14 cellular contexts compared by ENCODE assay signal in genomic region chr3:25904248-25904647, GRCh38.
DNase-seq lines count a peak whose midpoint lies in the region; ATAC-seq, FAIRE-seq and TF ChIP-seq lines count a peak whose summit lies in the region.
"Had no signal": no experiment of that assay in that cellular context is flagged by ENCODE, and none has a peak within 500 bp of the region (broad histone marks: within the 10 kb centered on the region; RNA-seq: fewer than 3 reads in every experiment).

No MANE protein-coding gene starts in this region.

- H3K9ac ChIP-seq in K562 (ENCODE audit: insufficient read depth in 1 of 2, low read depth in 2 of 2, low read length in 2 of 2): no peak overlapping the region

- H3K27me3 ChIP-seq in K562 (ENCODE audit: control insufficient read depth in 2 of 2, insufficient read depth in 2 of 2, low read length in 2 of 2): no peaks in the 10 kb centered on the region

- POLR2A ChIA-PET in K562 (lab: Yijun Ruan, JAX): no interaction called here

- in situ Hi-C loops in K562 (cut with MboI): no loop called here

- no peaks in the 10 kb centered on the region for H4K20me1 ChIP-seq in K562 (replicated peaks; ENCODE audit: control insufficient read depth, insufficient read depth, low read length)

- no peaks in the 10 kb centered on the region for H3K79me2 ChIP-seq in K562 (ENCODE audit: control insufficient read depth, insufficient read depth, low read length)

- H3K27me3 Mint-ChIP-seq in Calu3 (ENCODE audit: unreplicated experiment): no peaks in the 10 kb centered on the region
- no peaks in the 10 kb centered on the region for H3K27me3 Mint-ChIP-seq in activated T-helper 1 cell treated with anti-CD3 and anti-CD28 coated beads, Interleukin-12 subunit alpha, Interleukin-12 subunit beta, Interleukin-2, Interleukin-4 antibody, amounts not matched to agents 30 ng/mL and 10 ng/mL and 1 ng/mL, durations not matched to agents 14 hours and 24 hours and 36 hours (ENCODE audit: insufficient read depth)
- H3K27me3 Mint-ChIP-seq: stimulated activated memory B cell treated with anti-CD40 and anti-IgM and Interleukin-4, amounts not matched to agents 10 μg/mL and 1 μg/mL and 100 μg/mL, for 72 hours had no signal

- no peak overlapping the region for H2AFZ ChIP-seq in K562 (ENCODE audit: low read depth, low read length)

- FAIRE-seq in K562 (lab: Jason Lieb, UNC): no peak

- H3K4me1 Mint-ChIP-seq in Calu3 (ENCODE audit: low read depth, unreplicated experiment): no peaks in the 10 kb centered on the region
- peaks cover 4% of the 10 kb centered on the region for H3K4me1 Mint-ChIP-seq in activated T-helper 1 cell treated with anti-CD3 and anti-CD28 coated beads, Interleukin-12 subunit alpha, Interleukin-12 subunit beta, Interleukin-2, Interleukin-4 antibody, amounts not matched to agents 30 ng/mL and 10 ng/mL and 1 ng/mL, durations not matched to agents 14 hours and 24 hours and 36 hours (ENCODE audit: low read depth)
- H3K4me1 Mint-ChIP-seq: stimulated activated memory B cell treated with anti-CD40 and anti-IgM and Interleukin-4, amounts not matched to agents 10 μg/mL and 1 μg/mL and 100 μg/mL, for 72 hours had no signal

- DNase-seq in Calu3 (peak; percentile 6), K562 (ENCODE audit: extremely low read depth in 1 of 4, low spot score in 3 of 4) (no peak), kidney tubule cell (ENCODE audit: low spot score) (peak; percentile 41), iPS-NIHi11 (ENCODE audit: low spot score) (no peak), UCSD-AML1 (lab: John Stamatoyannopoulos, UW; ENCODE audit: unreplicated experiment) (no peak)
- DNase-seq in activated T-helper 1 cell treated with anti-CD3 and anti-CD28 coated beads, Interleukin-12 subunit alpha, Interleukin-12 subunit beta, Interleukin-2, Interleukin-4 antibody, amounts not matched to agents 30 ng/mL and 10 ng/mL and 1 ng/mL, durations not matched to agents 14 hours and 24 hours and 36 hours (ENCODE audit: low spot score): no peak
- DNase-seq: activated naive CD4-positive, alpha-beta T cell; kidney glomerular epithelial cell; NCI-H2227 treated with DMSO at 0.1 percent for 48 hours; occipital lobe; stimulated activated CD4-positive, alpha-beta T cell treated with anti-CD3 and anti-CD28 coated beads, Interleukin-2, amount 100 ng/mL, for 24 hours had no signal

- intact Hi-C loops in Calu3 (cut with micrococcal nuclease; ENCODE audit: unreplicated experiment) (loop anchor here (1.0 kb wide), 2 partner anchors 58 to 808 kb away; no protein-coding TSS in a partner anchor), K562 (cut with micrococcal nuclease) (no loop called here)
- intact Hi-C loops in activated T-helper 1 cell treated with anti-CD3 and anti-CD28 coated beads, Interleukin-12 subunit alpha, Interleukin-12 subunit beta, Interleukin-2, Interleukin-4 antibody, amounts not matched to agents 30 ng/mL and 10 ng/mL and 1 ng/mL, durations not matched to agents 14 hours and 24 hours and 36 hours (cut with micrococcal nuclease): no loop called here

- no peak overlapping the region for H3K4me2 ChIP-seq in K562 (ENCODE audit: insufficient read depth, low read length)

- H3K4me3 Mint-ChIP-seq in Calu3 (ENCODE audit: low read depth, unreplicated experiment): no peak overlapping the region
- H3K4me3 Mint-ChIP-seq in activated T-helper 1 cell treated with anti-CD3 and anti-CD28 coated beads, Interleukin-12 subunit alpha, Interleukin-12 subunit beta, Interleukin-2, Interleukin-4 antibody, amounts not matched to agents 30 ng/mL and 10 ng/mL and 1 ng/mL, durations not matched to agents 14 hours and 24 hours and 36 hours: no peak overlapping the region
- H3K4me3 Mint-ChIP-seq: stimulated activated memory B cell treated with anti-CD40 and anti-IgM and Interleukin-4, amounts not matched to agents 10 μg/mL and 1 μg/mL and 100 μg/mL, for 72 hours had no signal

- H3K27ac Mint-ChIP-seq in Calu3 (ENCODE audit: unreplicated experiment): no peak overlapping the region
- H3K27ac Mint-ChIP-seq in activated T-helper 1 cell treated with anti-CD3 and anti-CD28 coated beads, Interleukin-12 subunit alpha, Interleukin-12 subunit beta, Interleukin-2, Interleukin-4 antibody, amounts not matched to agents 30 ng/mL and 10 ng/mL and 1 ng/mL, durations not matched to agents 14 hours and 24 hours and 36 hours: no peak overlapping the region
- H3K27ac Mint-ChIP-seq: stimulated activated memory B cell treated with anti-CD40 and anti-IgM and Interleukin-4, amounts not matched to agents 10 μg/mL and 1 μg/mL and 100 μg/mL, for 72 hours had no signal

- no peaks in the 10 kb centered on the region for H3K9me3 Mint-ChIP-seq in Calu3 (ENCODE audit: low read depth, unreplicated experiment)
- H3K9me3 Mint-ChIP-seq in activated T-helper 1 cell treated with anti-CD3 and anti-CD28 coated beads, Interleukin-12 subunit alpha, Interleukin-12 subunit beta, Interleukin-2, Interleukin-4 antibody, amounts not matched to agents 30 ng/mL and 10 ng/mL and 1 ng/mL, durations not matched to agents 14 hours and 24 hours and 36 hours: no peaks in the 10 kb centered on the region
- H3K9me3 Mint-ChIP-seq: stimulated activated memory B cell treated with anti-CD40 and anti-IgM and Interleukin-4, amounts not matched to agents 10 μg/mL and 1 μg/mL and 100 μg/mL, for 72 hours had no signal

- TF ChIP-seq RAD21 in K562 (CRISPR knock-in tag; conservative IDR thresholded peaks at IDR 0.05 in 1 of 2, IDR thresholded peaks at IDR 0.05 in 1 of 2): peak; percentile 19 to 48; a peak in 3 of 4 replicates

- H3K36me3 Mint-ChIP-seq in Calu3 (ENCODE audit: insufficient read depth, unreplicated experiment): no peaks in the 10 kb centered on the region
- H3K36me3 Mint-ChIP-seq in activated T-helper 1 cell treated with anti-CD3 and anti-CD28 coated beads, Interleukin-12 subunit alpha, Interleukin-12 subunit beta, Interleukin-2, Interleukin-4 antibody, amounts not matched to agents 30 ng/mL and 10 ng/mL and 1 ng/mL, durations not matched to agents 14 hours and 24 hours and 36 hours (ENCODE audit: low read depth): no peaks in the 10 kb centered on the region
- H3K36me3 Mint-ChIP-seq: stimulated activated memory B cell treated with anti-CD40 and anti-IgM and Interleukin-4, amounts not matched to agents 10 μg/mL and 1 μg/mL and 100 μg/mL, for 72 hours had no signal

- BruUV-seq in Calu3 (replicated peaks; lab: Mats Ljungman, UMichigan): no TSS peak
- BruUV-seq in K562 (replicated peaks; lab: Mats Ljungman, UMichigan): no TSS peak

- H3K4me1 ChIP-seq in K562 (replicated peaks in 1 of 2; ENCODE audit: control insufficient read depth in 2 of 2, insufficient read depth in 2 of 2, low read length in 2 of 2): no peaks in the 10 kb centered on the region

- ATAC-seq in K562 (peak; percentile 68), GM18498 (IDR thresholded peaks at IDR 0.05; ENCODE audit: unreplicated experiment) (no peak)
- ATAC-seq: stimulated activated memory B cell treated with anti-CD40 and anti-IgM and Interleukin-4, amounts not matched to agents 10 μg/mL and 1 μg/mL and 100 μg/mL, for 72 hours had no signal

- CTCF ChIA-PET in Calu3 (lab: Charles Lee): interaction anchor here (0.6 to 0.7 kb wide), 3 partner anchors 58 to 1202 kb away, joined by 3 to 5 read pairs (median 4); no protein-coding TSS in a partner anchor
- CTCF ChIA-PET in K562 (lab: Yijun Ruan, JAX; ENCODE audit: low intra/inter-chr PET ratio): no interaction called here

- no peak for TF ChIP-seq POLR2A in K562 (conservative IDR thresholded peaks at IDR 0.05)

- no peaks in the 10 kb centered on the region for H3K9me3 ChIP-seq in K562 (replicated peaks; ENCODE audit: control insufficient read depth, insufficient read depth, low read depth, low read length)

- H3K4me3 ChIP-seq in K562: no peak overlapping the region

- TF ChIP-seq EP300 in K562 (IDR thresholded peaks at IDR 0.05; ENCODE audit: low read length): no peak

- TF ChIP-seq CTCF in Calu3 (IDR thresholded peaks at IDR 0.05; ENCODE audit: unreplicated experiment): no peak
- peak; percentile 54 for TF ChIP-seq CTCF in LNCAP (IDR thresholded peaks at IDR 0.05)
- no peak for TF ChIP-seq CTCF in K562 (IDR thresholded peaks at IDR 0.05 in 2 of 3, conservative IDR thresholded peaks at IDR 0.05 in 1 of 3; ENCODE audit: insufficient read depth in 2 of 3, low read depth in 1 of 3, low read length in 3 of 3)

- WGBS in K562 (ENCODE audit: insufficient coverage, low coverage, missing lambda C conversion rate): 3% methylated on average over 3 of the region's 3 CpGs

- no peak overlapping the region for H3K27ac ChIP-seq in K562 (ENCODE audit: extremely low read depth, low read depth, low read length)

- no peaks in the 10 kb centered on the region for H3K9me1 ChIP-seq in K562 (ENCODE audit: control insufficient read depth, insufficient read depth, low read length)

- no peaks in the 10 kb centered on the region for H3K36me3 ChIP-seq in K562 (ENCODE audit: control insufficient read depth, insufficient read depth, low read length)

TF ChIP-seq in K562, 482 proteins besides CTCF, POLR2A, EP300 and RAD21 (continues in another document):
- no peak for TF ChIP-seq USF2 (CRISPR knock-in tag; IDR thresholded peaks at IDR 0.05)
- TF ChIP-seq RBM17 (IDR thresholded peaks at IDR 0.05; ENCODE audit: borderline replicate concordance, low read depth, low read length): no peak
- no peak for TF ChIP-seq ZNF146 (CRISPR knock-in tag; IDR thresholded peaks at IDR 0.05; ENCODE audit: unreplicated experiment)
- TF ChIP-seq ZBTB9 (CRISPR knock-in tag; IDR thresholded peaks at IDR 0.05): no peak
- no peak for TF ChIP-seq KDM1A (IDR thresholded peaks at IDR 0.05)
- no peak for TF ChIP-seq KHSRP (IDR thresholded peaks at IDR 0.05)

Comparison
In these comparisons a context has a peak if more than half of its experiments do, and no peak if none do; other contexts are left out.
1. DNase-seq: peak in Calu3 (single experiment) and kidney tubule cell (single experiment); none in K562 (0 of 4), activated T-helper 1 cell treated with anti-CD3 and anti-CD28 coated beads, Interleukin-12 subunit alpha, Interleukin-12 subunit beta, Interleukin-2, Interleukin-4 antibody, amounts not matched to agents 30 ng/mL and 10 ng/mL and 1 ng/mL, durations not matched to agents 14 hours and 24 hours and 36 hours (single experiment), iPS-NIHi11 (single experiment) and UCSD-AML1 (single experiment).